8 cellular contexts compared by ENCODE assay signal in genomic region chr6:81752969-81753708, GRCh38. TPM values are rescaled to one million over a fixed set of nuclear protein-coding genes. Genes with fewer than 3 reads are reported as not detected.
DNase-seq lines count a peak whose midpoint lies in the region; ATAC-seq and TF ChIP-seq lines count a peak whose summit lies in the region.

No MANE protein-coding gene starts in this region.

- peak overlapping the region; percentile 94 to 99 (median 98) for H3K4me3 Mint-ChIP-seq in IgD-negative memory B cell
- H3K4me3 Mint-ChIP-seq in activated naive CD8-positive, alpha-beta T cell, result peak overlapping the region; percentile 81

- peaks cover 15 to 33% (median 21%) of the 10 kb centered on the region in 3 donors for H3K4me1 Mint-ChIP-seq in IgD-negative memory B cell
- H3K4me1 Mint-ChIP-seq in activated naive CD8-positive, alpha-beta T cell (ENCODE audit: low read depth), result peaks cover 36% of the 10 kb centered on the region

- ATAC-seq in GM21619 (IDR thresholded peaks at IDR 0.05; ENCODE audit: unreplicated experiment) (peak; percentile 50), SK-N-SH treated with all-trans-retinoic acid at 6 μM for 48 hours (peak; percentile 86)

- peak overlapping the region; percentile 91 to 97 (median 92) for H3K27ac Mint-ChIP-seq in IgD-negative memory B cell
- H3K27ac Mint-ChIP-seq in activated naive CD8-positive, alpha-beta T cell, result peak overlapping the region; percentile 84

- H3K36me3 Mint-ChIP-seq in IgD-negative memory B cell, result no peaks in the 10 kb centered on the region
- H3K36me3 Mint-ChIP-seq in activated naive CD8-positive, alpha-beta T cell, result peaks cover 3% of the 10 kb centered on the region

- DNase-seq in DMS53 (lab: John Stamatoyannopoulos, UW) (peak; percentile 95), globus pallidus (ENCODE audit: low spot score) (peak; percentile 68), nucleus accumbens (lab: John Stamatoyannopoulos, UW) (peak in 54 of 56 donors; percentile 28 to 88 (median 64)), superior temporal gyrus (ENCODE audit: extremely low spot score) (peak; percentile 65)

- H3K27me3 Mint-ChIP-seq in IgD-negative memory B cell, result peaks cover 14% of the 10 kb centered on the region
- H3K27me3 Mint-ChIP-seq in activated naive CD8-positive, alpha-beta T cell, result peaks cover 2% of the 10 kb centered on the region

- peaks cover 0 to 2% (median 0%) of the 10 kb centered on the region in 3 donors for H3K9me3 Mint-ChIP-seq in IgD-negative memory B cell
- H3K9me3 Mint-ChIP-seq in activated naive CD8-positive, alpha-beta T cell (ENCODE audit: low read depth), result no peaks in the 10 kb centered on the region

TF ChIP-seq in SK-N-SH treated with all-trans-retinoic acid at 6 μM for 48 hours, 23 proteins besides CTCF, POLR2A, EP300 and RAD21:
- TF ChIP-seq, protein P1, sequence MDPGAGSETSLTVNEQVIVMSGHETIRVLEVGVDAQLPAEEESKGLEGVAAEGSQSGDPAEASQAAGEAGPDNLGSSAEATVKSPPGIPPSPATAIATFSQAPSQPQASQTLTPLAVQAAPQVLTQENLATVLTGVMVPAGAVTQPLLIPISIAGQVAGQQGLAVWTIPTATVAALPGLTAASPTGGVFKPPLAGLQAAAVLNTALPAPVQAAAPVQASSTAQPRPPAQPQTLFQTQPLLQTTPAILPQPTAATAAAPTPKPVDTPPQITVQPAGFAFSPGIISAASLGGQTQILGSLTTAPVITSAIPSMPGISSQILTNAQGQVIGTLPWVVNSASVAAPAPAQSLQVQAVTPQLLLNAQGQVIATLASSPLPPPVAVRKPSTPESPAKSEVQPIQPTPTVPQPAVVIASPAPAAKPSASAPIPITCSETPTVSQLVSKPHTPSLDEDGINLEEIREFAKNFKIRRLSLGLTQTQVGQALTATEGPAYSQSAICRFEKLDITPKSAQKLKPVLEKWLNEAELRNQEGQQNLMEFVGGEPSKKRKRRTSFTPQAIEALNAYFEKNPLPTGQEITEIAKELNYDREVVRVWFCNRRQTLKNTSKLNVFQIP (CRISPR knock-in tag; IDR thresholded peaks at IDR 0.05; ENCODE audit: borderline replicate concordance, low read depth), result no peak
- TF ChIP-seq ZNF70 (CRISPR knock-in tag; IDR thresholded peaks at IDR 0.05) (no peak), ZNF565 (CRISPR knock-in tag; conservative IDR thresholded peaks at IDR 0.05; ENCODE audit: low read depth) (no peak), ISL1 (CRISPR knock-in tag; IDR thresholded peaks at IDR 0.05) (0 out of 2 replicates have a peak, but pooled peaks have one; percentile 16), GLIS3 (CRISPR knock-in tag; IDR thresholded peaks at IDR 0.05) (no peak), TCF4 (CRISPR knock-in tag; IDR thresholded peaks at IDR 0.05; ENCODE audit: borderline replicate concordance) (no peak), CSDC2 (CRISPR knock-in tag; IDR thresholded peaks at IDR 0.05) (no peak), OSR1 (CRISPR knock-in tag; IDR thresholded peaks at IDR 0.05) (no peak), ZC3H10 (CRISPR knock-in tag; IDR thresholded peaks at IDR 0.05) (no peak), TSHZ2 (CRISPR knock-in tag; IDR thresholded peaks at IDR 0.05) (peak; percentile 54; the same call in 1 of the 2 replicates), ZNF8 (CRISPR knock-in tag; IDR thresholded peaks at IDR 0.05) (no peak), CSRNP3 (CRISPR knock-in tag; IDR thresholded peaks at IDR 0.05) (no peak), ZFP30 (CRISPR knock-in tag; IDR thresholded peaks at IDR 0.05) (no peak), CREB5 (CRISPR knock-in tag; IDR thresholded peaks at IDR 0.05; ENCODE audit: low read depth) (no peak), ZFP3 (CRISPR knock-in tag; IDR thresholded peaks at IDR 0.05) (no peak), ESRRG (CRISPR knock-in tag; IDR thresholded peaks at IDR 0.05) (no peak)
- TF ChIP-seq, protein P2, sequence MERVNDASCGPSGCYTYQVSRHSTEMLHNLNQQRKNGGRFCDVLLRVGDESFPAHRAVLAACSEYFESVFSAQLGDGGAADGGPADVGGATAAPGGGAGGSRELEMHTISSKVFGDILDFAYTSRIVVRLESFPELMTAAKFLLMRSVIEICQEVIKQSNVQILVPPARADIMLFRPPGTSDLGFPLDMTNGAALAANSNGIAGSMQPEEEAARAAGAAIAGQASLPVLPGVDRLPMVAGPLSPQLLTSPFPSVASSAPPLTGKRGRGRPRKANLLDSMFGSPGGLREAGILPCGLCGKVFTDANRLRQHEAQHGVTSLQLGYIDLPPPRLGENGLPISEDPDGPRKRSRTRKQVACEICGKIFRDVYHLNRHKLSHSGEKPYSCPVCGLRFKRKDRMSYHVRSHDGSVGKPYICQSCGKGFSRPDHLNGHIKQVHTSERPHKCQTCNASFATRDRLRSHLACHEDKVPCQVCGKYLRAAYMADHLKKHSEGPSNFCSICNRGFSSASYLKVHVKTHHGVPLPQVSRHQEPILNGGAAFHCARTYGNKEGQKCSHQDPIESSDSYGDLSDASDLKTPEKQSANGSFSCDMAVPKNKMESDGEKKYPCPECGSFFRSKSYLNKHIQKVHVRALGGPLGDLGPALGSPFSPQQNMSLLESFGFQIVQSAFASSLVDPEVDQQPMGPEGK (CRISPR knock-in tag; IDR thresholded peaks at IDR 0.05; ENCODE audit: borderline replicate concordance), result no peak

RNA-seq across cellular contexts. Expression of gene TENT5A, which starts 0.7 kb away (rescaled TPM):
- 4.2 TPM for polyA plus RNA-seq in IgD-negative memory B cell

Comparison
In these comparisons a context has a peak if more than half of its experiments do, and no peak if none do; other contexts are left out.
1. Peak in every context shown above with its lines: DNase-seq and ATAC-seq.